24 cellular contexts compared by ENCODE assay signal in the genomic region with DNA sequence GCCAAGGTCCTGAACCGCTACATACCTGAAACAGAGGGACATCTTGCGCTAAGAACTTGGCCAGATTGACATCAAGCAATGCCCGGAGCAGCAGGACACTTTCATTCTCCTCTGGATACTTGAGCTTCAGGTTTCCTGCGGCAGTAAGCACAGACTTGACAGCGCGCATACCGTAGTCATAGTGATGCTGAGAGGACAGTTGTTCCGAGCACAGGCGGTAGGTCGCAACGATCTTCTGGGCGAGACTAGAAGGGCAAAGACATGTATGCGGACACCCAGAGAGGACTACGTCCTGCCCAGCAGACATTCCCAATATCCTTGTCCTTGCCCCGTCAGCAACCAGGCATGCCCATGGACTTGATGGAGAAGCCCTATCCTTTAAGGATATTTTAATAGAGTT.
"Had no signal": no experiment of that assay in that cellular context is flagged by ENCODE, and none has a peak within 500 bp of the region (broad histone marks: within the 10 kb centered on the region; RNA-seq: fewer than 3 reads in every experiment).

No MANE protein-coding gene starts in this region.

- H3K4me1 ChIP-seq: SJCRH30 had no signal

- H3K9me3 ChIP-seq: MG63, SJCRH30 had no signal

- H3K27me3 ChIP-seq: MG63 had no signal

- H3K36me3 ChIP-seq: MG63, SJCRH30 had no signal

- DNase-seq: IMR-90, Karpas-422, KG1, MG63, NCI-H1092, NCI-H1105 treated with DMSO at 0.1 percent for 48 hours, NCI-H1417 treated with DMSO at 0.1 percent for 48 hours, NCI-H146, NCI-H1694 treated with DMSO at 0.1 percent for 48 hours, NCI-H1930, NCI-H2081, NCI-H2107, NCI-H2171 treated with DMSO at 0.1 percent for 48 hours, NCI-H226, NCI-H446, NCI-H510A, NCI-H524 treated with DMSO at 0.1 percent for 48 hours, NCI-H69, NCI-H774, RPMI8226, SHP77, SJCRH30, T-helper 1 cell had no signal

- H3K27ac ChIP-seq: SJCRH30 had no signal

- ATAC-seq: SK-N-SH treated with all-trans-retinoic acid at 6 μM for 48 hours had no signal

- H3K4me3 ChIP-seq: MG63, SJCRH30 had no signal
